ENCODE assay signal across 10 cellular contexts in the genomic region with DNA sequence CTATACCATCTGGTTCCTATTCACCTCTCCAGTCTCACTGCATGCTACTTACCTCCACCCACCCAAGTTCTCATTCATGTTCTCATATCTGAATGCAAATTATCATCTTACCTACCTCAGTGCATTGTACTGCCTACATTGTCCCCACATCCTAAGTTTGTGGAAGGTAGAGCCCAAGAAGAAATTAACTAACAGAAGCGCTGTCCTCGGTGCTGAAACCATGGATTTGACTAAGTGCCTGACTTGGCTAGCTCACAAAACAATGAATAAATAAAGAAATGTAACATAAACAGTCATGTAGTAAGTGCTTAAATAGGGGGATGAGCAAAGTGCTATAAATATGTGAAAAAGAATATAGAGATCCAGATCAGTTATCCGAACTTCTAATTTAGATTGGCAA.
DNase-seq lines count a peak whose midpoint lies in the region; ATAC-seq and TF ChIP-seq lines count a peak whose summit lies in the region.
"Had no signal": no experiment of that assay in that cellular context is flagged by ENCODE, and none has a peak within 500 bp of the region (broad histone marks: within the 10 kb centered on the region; RNA-seq: fewer than 3 reads in every experiment).

No MANE protein-coding gene starts in this region.

- no peaks in the 10 kb centered on the region for H3K27me3 ChIP-seq in IMR-90 (ENCODE audit: control insufficient read depth, insufficient read depth, low read length)
- H3K27me3 ChIP-seq: esophagus squamous epithelium had no signal

- H4K20me1 ChIP-seq in IMR-90 (ENCODE audit: insufficient read depth, low read length), result no peaks in the 10 kb centered on the region

- DNase-seq in CMK (ENCODE audit: low read depth) (peak; percentile 4), IMR-90 (peak; percentile 72), iPS-NIHi11 (ENCODE audit: low spot score) (peak; percentile 57), SKM-1 (lab: John Stamatoyannopoulos, UW; ENCODE audit: unreplicated experiment) (no peak)
- peak; percentile 28 for DNase-seq in activated CD4-positive, alpha-beta memory T cell treated with anti-CD3 and anti-CD28 coated beads, Interleukin-2, amount 10 ng/mL, durations not matched to agents 7 days and 5 days
- DNase-seq in effector memory CD8-positive, alpha-beta T cell, result no peak
- DNase-seq: activated B cell treated with CpG ODN at 0.5 μM for 24 hours, esophagus squamous epithelium had no signal

- no peak overlapping the region for H3K4me3 ChIP-seq in IMR-90 (ENCODE audit: insufficient read depth, low read depth, low read length)
- H3K4me3 ChIP-seq: esophagus squamous epithelium had no signal

- no peak overlapping the region for H2AFZ ChIP-seq in IMR-90 (replicated peaks; ENCODE audit: low read length, poor library complexity)

- no peak overlapping the region for H2AK5ac ChIP-seq in IMR-90 (ENCODE audit: low read depth, low read length)

- no peak overlapping the region for H3K9ac ChIP-seq in IMR-90 (ENCODE audit: low read depth, low read length)

- POLR2A ChIA-PET in IMR-90 (lab: Charles Lee; ENCODE audit: unreplicated experiment), result no interaction called here
- POLR2A ChIA-PET in activated CD4-positive, alpha-beta memory T cell treated with anti-CD3 and anti-CD28 coated beads, Interleukin-2, amount 10 ng/mL, durations not matched to agents 7 days and 5 days (lab: Charles Lee), result no interaction called here

- no peaks in the 10 kb centered on the region for H3K27me3 Mint-ChIP-seq in activated CD4-positive, alpha-beta memory T cell treated with anti-CD3 and anti-CD28 coated beads, Interleukin-2, amount 10 ng/mL, durations not matched to agents 7 days and 5 days
- no peaks in the 10 kb centered on the region for H3K27me3 Mint-ChIP-seq in effector memory CD8-positive, alpha-beta T cell
- H3K27me3 Mint-ChIP-seq: activated B cell treated with CpG ODN at 0.5 μM for 24 hours had no signal

- in situ Hi-C loops in IMR-90 (cut with MboI; ENCODE audit: low sequenced_read_pairs), result no loop called here

- no peak overlapping the region for H2BK5ac ChIP-seq in IMR-90 (ENCODE audit: low read depth, low read length, poor library complexity, severe bottlenecking)

- H2BK20ac ChIP-seq in IMR-90 (ENCODE audit: low read depth, low read length), result no peak overlapping the region

- H3K36me3 ChIP-seq in IMR-90 (ENCODE audit: control insufficient read depth, insufficient read depth, low read length), result no peaks in the 10 kb centered on the region
- H3K36me3 ChIP-seq: esophagus squamous epithelium had no signal

- no peak overlapping the region for H3K4me3 Mint-ChIP-seq in activated CD4-positive, alpha-beta memory T cell treated with anti-CD3 and anti-CD28 coated beads, Interleukin-2, amount 10 ng/mL, durations not matched to agents 7 days and 5 days
- H3K4me3 Mint-ChIP-seq in effector memory CD8-positive, alpha-beta T cell, result no peak overlapping the region
- H3K4me3 Mint-ChIP-seq: activated B cell treated with CpG ODN at 0.5 μM for 24 hours had no signal

- H3K27ac Mint-ChIP-seq in activated CD4-positive, alpha-beta memory T cell treated with anti-CD3 and anti-CD28 coated beads, Interleukin-2, amount 10 ng/mL, durations not matched to agents 7 days and 5 days, result no peak overlapping the region
- no peak overlapping the region for H3K27ac Mint-ChIP-seq in effector memory CD8-positive, alpha-beta T cell
- H3K27ac Mint-ChIP-seq: activated B cell treated with CpG ODN at 0.5 μM for 24 hours had no signal

- intact Hi-C loops in IMR-90 (cut with micrococcal nuclease), result no loop called here

- H3K27ac ChIP-seq in IMR-90 (ENCODE audit: insufficient read depth, low read length), result no peak overlapping the region
- H3K27ac ChIP-seq: esophagus squamous epithelium had no signal

- no peak overlapping the region for H3K23ac ChIP-seq in IMR-90 (ENCODE audit: low read depth, low read length)

- H3K4me2 ChIP-seq in IMR-90 (ENCODE audit: low read depth, low read length), result no peak overlapping the region

- no peaks in the 10 kb centered on the region for H3K9me1 ChIP-seq in IMR-90 (ENCODE audit: insufficient read depth, low read length)

- H3K79me1 ChIP-seq in IMR-90 (ENCODE audit: low read depth in 1 of 2, low read length in 2 of 2), result no peaks in the 10 kb centered on the region

- no peaks in the 10 kb centered on the region for H3K36me3 Mint-ChIP-seq in activated CD4-positive, alpha-beta memory T cell treated with anti-CD3 and anti-CD28 coated beads, Interleukin-2, amount 10 ng/mL, durations not matched to agents 7 days and 5 days (ENCODE audit: low read depth)
- no peaks in the 10 kb centered on the region for H3K36me3 Mint-ChIP-seq in effector memory CD8-positive, alpha-beta T cell (ENCODE audit: insufficient read depth)

- no peak for TF ChIP-seq RAD21 in IMR-90 (IDR thresholded peaks at IDR 0.05; ENCODE audit: low read length)

- no peaks in the 10 kb centered on the region for H3K9me3 ChIP-seq in IMR-90 (ENCODE audit: control insufficient read depth, insufficient read depth, low read length)
- H3K9me3 ChIP-seq: esophagus squamous epithelium had no signal

- no peak overlapping the region for H3K14ac ChIP-seq in IMR-90 (replicated peaks; ENCODE audit: low read depth, low read length)

- no peak overlapping the region for H4K8ac ChIP-seq in IMR-90 (ENCODE audit: low read depth in 2 of 2, low read length in 2 of 2)

- no TSS peak for BruUV-seq in IMR-90 (replicated peaks; lab: Mats Ljungman, UMichigan)

- no CpG with 5 or more reads among the region's 3 CpGs for WGBS in IMR-90 (ENCODE audit: extremely low coverage in 2 of 2, insufficient read length in 1 of 2), 2 experiments

- no peaks in the 10 kb centered on the region for H3K4me1 Mint-ChIP-seq in activated CD4-positive, alpha-beta memory T cell treated with anti-CD3 and anti-CD28 coated beads, Interleukin-2, amount 10 ng/mL, durations not matched to agents 7 days and 5 days
- H3K4me1 Mint-ChIP-seq in effector memory CD8-positive, alpha-beta T cell (ENCODE audit: low read depth in 2 of 2), result no peaks in the 10 kb centered on the region
- H3K4me1 Mint-ChIP-seq: activated B cell treated with CpG ODN at 0.5 μM for 24 hours had no signal

- no peak for TF ChIP-seq POLR2A in IMR-90 (IDR thresholded peaks at IDR 0.05; ENCODE audit: low read depth, low read length)

- no peak overlapping the region for H2BK15ac ChIP-seq in IMR-90 (ENCODE audit: low read depth, low read length)

- H4K5ac ChIP-seq in IMR-90 (ENCODE audit: low read depth, low read length), result no peak overlapping the region

- H3K4ac ChIP-seq in IMR-90 (ENCODE audit: low read depth, low read length), result no peak overlapping the region

- no peak for TF ChIP-seq CTCF in IMR-90 (conservative IDR thresholded peaks at IDR 0.05; ENCODE audit: low read depth, low read length)

- H3K18ac ChIP-seq in IMR-90 (ENCODE audit: low read depth, low read length), result no peak overlapping the region

- peaks cover 2% of the 10 kb centered on the region for H3K9me3 Mint-ChIP-seq in activated CD4-positive, alpha-beta memory T cell treated with anti-CD3 and anti-CD28 coated beads, Interleukin-2, amount 10 ng/mL, durations not matched to agents 7 days and 5 days
- H3K9me3 Mint-ChIP-seq in effector memory CD8-positive, alpha-beta T cell, result peaks cover 4 to 14% of the 10 kb centered on the region in 2 donors
- H3K9me3 Mint-ChIP-seq: activated B cell treated with CpG ODN at 0.5 μM for 24 hours had no signal

- H4K91ac ChIP-seq in IMR-90 (ENCODE audit: insufficient read depth, low read depth, low read length), result no peak overlapping the region

- no peak overlapping the region for H2BK120ac ChIP-seq in IMR-90 (ENCODE audit: low read depth, low read length)

- dilution Hi-C loops in IMR-90 (cut with HindIII; ENCODE audit: low sequenced_read_pairs, unreplicated experiment), result no loop called here

- CTCF ChIA-PET in IMR-90 (lab: Yijun Ruan, JAX), result no interaction called here
- CTCF ChIA-PET in activated CD4-positive, alpha-beta memory T cell treated with anti-CD3 and anti-CD28 coated beads, Interleukin-2, amount 10 ng/mL, durations not matched to agents 7 days and 5 days (lab: Charles Lee), result no interaction called here

- no peaks in the 10 kb centered on the region for H3K4me1 ChIP-seq in IMR-90 (ENCODE audit: control insufficient read depth, insufficient read depth, low read length)
- H3K4me1 ChIP-seq: esophagus squamous epithelium had no signal

- no peak overlapping the region for H2AK9ac ChIP-seq in IMR-90 (replicated peaks; ENCODE audit: low read depth, low read length, poor library complexity)

- ATAC-seq in IMR-90 (ENCODE audit: low read depth) (peak; percentile 32; the same call in 1 of the 2 replicates), GM19328 (IDR thresholded peaks at IDR 0.05; ENCODE audit: unreplicated experiment) (no peak), HG03342 (IDR thresholded peaks at IDR 0.05; ENCODE audit: unreplicated experiment) (no peak)
- ATAC-seq in effector memory CD8-positive, alpha-beta T cell (replicated peaks), result no peak

- H3K56ac ChIP-seq in IMR-90 (ENCODE audit: extremely low read depth, insufficient read depth, low read length), result no peak overlapping the region

TF ChIP-seq in IMR-90, 13 proteins besides CTCF, POLR2A, EP300 and RAD21 (continues in another document):
- no peak for TF ChIP-seq BHLHE40 (IDR thresholded peaks at IDR 0.05; ENCODE audit: low read depth, low read length)
- TF ChIP-seq, protein P1, sequence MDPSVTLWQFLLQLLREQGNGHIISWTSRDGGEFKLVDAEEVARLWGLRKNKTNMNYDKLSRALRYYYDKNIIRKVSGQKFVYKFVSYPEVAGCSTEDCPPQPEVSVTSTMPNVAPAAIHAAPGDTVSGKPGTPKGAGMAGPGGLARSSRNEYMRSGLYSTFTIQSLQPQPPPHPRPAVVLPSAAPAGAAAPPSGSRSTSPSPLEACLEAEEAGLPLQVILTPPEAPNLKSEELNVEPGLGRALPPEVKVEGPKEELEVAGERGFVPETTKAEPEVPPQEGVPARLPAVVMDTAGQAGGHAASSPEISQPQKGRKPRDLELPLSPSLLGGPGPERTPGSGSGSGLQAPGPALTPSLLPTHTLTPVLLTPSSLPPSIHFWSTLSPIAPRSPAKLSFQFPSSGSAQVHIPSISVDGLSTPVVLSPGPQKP (IDR thresholded peaks at IDR 0.05; ENCODE audit: borderline replicate concordance, low read depth, low read length), result no peak
- no peak for TF ChIP-seq FOS (IDR thresholded peaks at IDR 0.05; ENCODE audit: low read depth, low read length)
- TF ChIP-seq SMC3 (IDR thresholded peaks at IDR 0.05; ENCODE audit: low read depth, low read length), result no peak
- TF ChIP-seq MXI1 (IDR thresholded peaks at IDR 0.05; ENCODE audit: borderline replicate concordance, low read depth, low read length), result no peak
- no peak for TF ChIP-seq NFE2L2 (IDR thresholded peaks at IDR 0.05; ENCODE audit: low read depth, low read length)
- no peak for TF ChIP-seq RCOR1 (IDR thresholded peaks at IDR 0.05; ENCODE audit: insufficient replicate concordance, low read length)
- TF ChIP-seq RFX5 (IDR thresholded peaks at IDR 0.05; ENCODE audit: low read depth, low read length), result no peak
- TF ChIP-seq CEBPB (IDR thresholded peaks at IDR 0.05; ENCODE audit: low read depth, low read length), result no peak

Comparison
In these comparisons a context has a peak if more than half of its experiments do, and no peak if none do; other contexts are left out.
1. DNase-seq: peak in CMK (single experiment), IMR-90 (single experiment), activated CD4-positive, alpha-beta memory T cell treated with anti-CD3 and anti-CD28 coated beads, Interleukin-2, amount 10 ng/mL, durations not matched to agents 7 days and 5 days (single experiment) and iPS-NIHi11 (single experiment); none in effector memory CD8-positive, alpha-beta T cell (0 of 3) and SKM-1 (single experiment).